ENCODE assay signal across 8 cellular contexts in genomic region chr10:118259288-118259906, GRCh38.
DNase-seq lines count a peak whose midpoint lies in the region; FAIRE-seq and TF ChIP-seq lines count a peak whose summit lies in the region.

No MANE protein-coding gene starts in this region.

- DNase-seq in D721Med (ENCODE audit: insufficient read length, low spot score) (no peak), HCEC 1CT (peak; percentile 54), NCI-H2227 treated with DMSO at 0.1 percent for 48 hours (lab: John Stamatoyannopoulos, UW) (peak; percentile 24), NCI-H128 (lab: John Stamatoyannopoulos, UW; ENCODE audit: unreplicated experiment) (no peak), mucosa of gallbladder (ENCODE audit: low spot score) (no peak)
- DNase-seq in activated T-helper 2 cell treated with anti-CD3 and anti-CD28 coated beads, Interferon-gamma antibody, Interleukin-2, Interleukin-4, amounts not matched to agents 10 μg/mL and 5 μg/mL and 100 μg/mL, durations not matched to agents 14 hours and 24 hours and 36 hours (ENCODE audit: low spot score), result no peak

- H3K36me3 Mint-ChIP-seq in brain (no peaks in the 10 kb centered on the region), nephron (ENCODE audit: low read depth) (no peaks in the 10 kb centered on the region)
- no peaks in the 10 kb centered on the region for H3K36me3 Mint-ChIP-seq in activated T-helper 2 cell treated with anti-CD3 and anti-CD28 coated beads, Interferon-gamma antibody, Interleukin-2, Interleukin-4, amounts not matched to agents 10 μg/mL and 5 μg/mL and 100 μg/mL, durations not matched to agents 14 hours and 24 hours and 36 hours (ENCODE audit: low read depth)

- peaks cover 55% of the 10 kb centered on the region for H3K4me1 Mint-ChIP-seq in brain
- H3K4me1 Mint-ChIP-seq in nephron, result peaks cover 34% of the 10 kb centered on the region
- no peaks in the 10 kb centered on the region for H3K4me1 Mint-ChIP-seq in activated T-helper 2 cell treated with anti-CD3 and anti-CD28 coated beads, Interferon-gamma antibody, Interleukin-2, Interleukin-4, amounts not matched to agents 10 μg/mL and 5 μg/mL and 100 μg/mL, durations not matched to agents 14 hours and 24 hours and 36 hours (ENCODE audit: low read depth)

- no peak for FAIRE-seq in D721Med (lab: Jason Lieb, UNC)

- H3K9me3 Mint-ChIP-seq in brain (no peaks in the 10 kb centered on the region), nephron (no peaks in the 10 kb centered on the region)
- H3K9me3 Mint-ChIP-seq in activated T-helper 2 cell treated with anti-CD3 and anti-CD28 coated beads, Interferon-gamma antibody, Interleukin-2, Interleukin-4, amounts not matched to agents 10 μg/mL and 5 μg/mL and 100 μg/mL, durations not matched to agents 14 hours and 24 hours and 36 hours, result no peaks in the 10 kb centered on the region

- peak overlapping the region in 1 of 5 experiments; percentile 9 for H3K4me3 Mint-ChIP-seq in brain
- no peak overlapping the region for H3K4me3 Mint-ChIP-seq in nephron
- no peak overlapping the region for H3K4me3 Mint-ChIP-seq in activated T-helper 2 cell treated with anti-CD3 and anti-CD28 coated beads, Interferon-gamma antibody, Interleukin-2, Interleukin-4, amounts not matched to agents 10 μg/mL and 5 μg/mL and 100 μg/mL, durations not matched to agents 14 hours and 24 hours and 36 hours (ENCODE audit: low read depth)

- peaks cover 89% of the 10 kb centered on the region for H3K27me3 Mint-ChIP-seq in brain
- H3K27me3 Mint-ChIP-seq in nephron (ENCODE audit: low read depth), result peaks cover 16% of the 10 kb centered on the region
- peaks cover 28% of the 10 kb centered on the region for H3K27me3 Mint-ChIP-seq in activated T-helper 2 cell treated with anti-CD3 and anti-CD28 coated beads, Interferon-gamma antibody, Interleukin-2, Interleukin-4, amounts not matched to agents 10 μg/mL and 5 μg/mL and 100 μg/mL, durations not matched to agents 14 hours and 24 hours and 36 hours (ENCODE audit: low read depth)

- intact Hi-C loops in activated T-helper 2 cell treated with anti-CD3 and anti-CD28 coated beads, Interferon-gamma antibody, Interleukin-2, Interleukin-4, amounts not matched to agents 10 μg/mL and 5 μg/mL and 100 μg/mL, durations not matched to agents 14 hours and 24 hours and 36 hours (cut with micrococcal nuclease), result no loop called here

- peak; percentile 70 for TF ChIP-seq CTCF in D721Med (IDR thresholded peaks at IDR 0.05; ENCODE audit: insufficient read depth, missing control alignments)
- TF ChIP-seq CTCF in brain (conservative IDR thresholded peaks at IDR 0.05), result peak; percentile 62 to 81
- peak; percentile 65 to 81 (median 75) for TF ChIP-seq CTCF in nephron (IDR thresholded peaks at IDR 0.05; ENCODE audit: unreplicated experiment in 3 of 3)

- H3K27ac Mint-ChIP-seq in brain (peak overlapping the region in 2 of 5 experiments; percentile 9 to 39), nephron (peak overlapping the region; percentile 17 to 38 (median 22))
- H3K27ac Mint-ChIP-seq in activated T-helper 2 cell treated with anti-CD3 and anti-CD28 coated beads, Interferon-gamma antibody, Interleukin-2, Interleukin-4, amounts not matched to agents 10 μg/mL and 5 μg/mL and 100 μg/mL, durations not matched to agents 14 hours and 24 hours and 36 hours, result no peak overlapping the region

Comparison
In these comparisons a context has a peak if more than half of its experiments do, and no peak if none do; other contexts are left out.
1. DNase-seq: peak in HCEC 1CT (single experiment) and NCI-H2227 treated with DMSO at 0.1 percent for 48 hours (single experiment); none in D721Med (single experiment), NCI-H128 (single experiment), activated T-helper 2 cell treated with anti-CD3 and anti-CD28 coated beads, Interferon-gamma antibody, Interleukin-2, Interleukin-4, amounts not matched to agents 10 μg/mL and 5 μg/mL and 100 μg/mL, durations not matched to agents 14 hours and 24 hours and 36 hours (single experiment) and mucosa of gallbladder (single experiment).
2. Peak in every context shown above with its lines, with median percentiles within 50 percentile points of each other: CTCF ChIP-seq.